1 cellular context compared by ENCODE assay signal in genomic region chr5:36153727-36154126, GRCh38.
A peak's percentile ranks its signal among the peaks of the same experiment; 100 is the strongest.
TF ChIP-seq lines count a peak whose summit lies in the region.

No MANE protein-coding gene starts in this region.

TF ChIP-seq in HepG2, 621 proteins besides CTCF, POLR2A, EP300 and RAD21 (continued from another document and continues in another):
- TF ChIP-seq NFAT5 (CRISPR knock-in tag; IDR thresholded peaks at IDR 0.05), result no peak
- TF ChIP-seq SUZ12 (IDR thresholded peaks at IDR 0.05; ENCODE audit: low read depth, low read length), result no peak
- no peak; the same call in 1 of the 2 replicates for TF ChIP-seq ZNF580 (CRISPR knock-in tag; IDR thresholded peaks at IDR 0.05; ENCODE audit: borderline replicate concordance, low read depth)
- TF ChIP-seq NFIC (IDR thresholded peaks at IDR 0.05; ENCODE audit: low read length), result peak; percentile 34; the same call in 1 of the 2 replicates
- TF ChIP-seq POLR2AphosphoS5 (IDR thresholded peaks at IDR 0.05; ENCODE audit: low read depth, low read length), result no peak
- TF ChIP-seq ZNF550 (CRISPR knock-in tag; IDR thresholded peaks at IDR 0.05; ENCODE audit: borderline replicate concordance), result no peak
- 0 out of 2 replicates have a peak, but pooled peaks have one; percentile 16 for TF ChIP-seq ZNF605 (CRISPR knock-in tag; IDR thresholded peaks at IDR 0.05)
- TF ChIP-seq REL (CRISPR knock-in tag; conservative IDR thresholded peaks at IDR 0.05), result no peak
- TF ChIP-seq ZBTB7B (CRISPR knock-in tag; IDR thresholded peaks at IDR 0.05), result peak; percentile 20; the same call in 1 of the 2 replicates
- no peak for TF ChIP-seq LCORL (IDR thresholded peaks at IDR 0.05)
- TF ChIP-seq LCORL (CRISPR knock-in tag; IDR thresholded peaks at IDR 0.05), result no peak
- no peak for TF ChIP-seq ZNF646 (CRISPR knock-in tag; IDR thresholded peaks at IDR 0.05)
- peak; percentile 90 for TF ChIP-seq HMG20A (CRISPR knock-in tag; IDR thresholded peaks at IDR 0.05; ENCODE audit: borderline replicate concordance)
- peak; percentile 96 for TF ChIP-seq ARID5B (CRISPR knock-in tag; IDR thresholded peaks at IDR 0.05)
- 0 out of 2 replicates have a peak, but pooled peaks have one; percentile 25 for TF ChIP-seq PPARG (CRISPR knock-in tag; conservative IDR thresholded peaks at IDR 0.05)
- 0 out of 2 replicates have a peak, but pooled peaks have one; percentile 35 for TF ChIP-seq HIC2 (CRISPR knock-in tag; IDR thresholded peaks at IDR 0.05; ENCODE audit: low read depth)
- TF ChIP-seq FUBP1 (CRISPR knock-in tag; IDR thresholded peaks at IDR 0.05; ENCODE audit: borderline replicate concordance), result no peak
- TF ChIP-seq FOXP1 (IDR thresholded peaks at IDR 0.05), result no peak
- peak; percentile 89 for TF ChIP-seq FOXP1 (CRISPR knock-in tag; IDR thresholded peaks at IDR 0.05)
- TF ChIP-seq ZNF230 (CRISPR knock-in tag; IDR thresholded peaks at IDR 0.05), result no peak
- TF ChIP-seq SAP130 (CRISPR knock-in tag; IDR thresholded peaks at IDR 0.05; ENCODE audit: low read depth), result peak; percentile 83
- TF ChIP-seq RFXAP (CRISPR knock-in tag; IDR thresholded peaks at IDR 0.05; ENCODE audit: borderline replicate concordance), result no peak
- TF ChIP-seq FOXA3 (CRISPR knock-in tag; IDR thresholded peaks at IDR 0.05), result peak; percentile 96
- no peak for TF ChIP-seq ATF1 (CRISPR knock-in tag; IDR thresholded peaks at IDR 0.05)
- no peak; the same call in 1 of the 2 replicates for TF ChIP-seq ZNF652 (CRISPR knock-in tag; IDR thresholded peaks at IDR 0.05; ENCODE audit: borderline replicate concordance, low read depth)
- no peak for TF ChIP-seq SOX13 (IDR thresholded peaks at IDR 0.05)
- TF ChIP-seq SOX13 (CRISPR knock-in tag; conservative IDR thresholded peaks at IDR 0.05 in 1 of 2, IDR thresholded peaks at IDR 0.05 in 1 of 2), result peak in 1 of 2 experiments; percentile 83; a peak in 2 of 4 replicates
- TF ChIP-seq DPF2 (CRISPR knock-in tag; IDR thresholded peaks at IDR 0.05; ENCODE audit: borderline replicate concordance, low read depth), result 0 out of 2 replicates have a peak, but pooled peaks have one; percentile 54
- TF ChIP-seq ZNF337 (CRISPR knock-in tag; IDR thresholded peaks at IDR 0.05; ENCODE audit: borderline replicate concordance, low read depth), result no peak
- TF ChIP-seq MAFF (IDR thresholded peaks at IDR 0.05; ENCODE audit: low read depth, low read length), result peak; percentile 87
- no peak for TF ChIP-seq ZNF282 (IDR thresholded peaks at IDR 0.05; ENCODE audit: partially characterized antibody)
- TF ChIP-seq ZNF460 (CRISPR knock-in tag; IDR thresholded peaks at IDR 0.05; ENCODE audit: borderline replicate concordance), result no peak
- peak; percentile 94; the same call in 1 of the 2 replicates for TF ChIP-seq FOXJ3 (CRISPR knock-in tag; IDR thresholded peaks at IDR 0.05; ENCODE audit: borderline replicate concordance)
- TF ChIP-seq PRDM10 (CRISPR knock-in tag; IDR thresholded peaks at IDR 0.05; ENCODE audit: low read depth), result peak; percentile 87
